In genomic region chr11:124762624-124763155, GRCh38 we compare ENCODE assay signal across 7 cellular contexts. TPM values are rescaled to one million over a fixed set of nuclear protein-coding genes. Genes with fewer than 3 reads are reported as not detected.
DNase-seq lines count a peak whose midpoint lies in the region; FAIRE-seq and TF ChIP-seq lines count a peak whose summit lies in the region.
"Had no signal": no experiment of that assay in that cellular context is flagged by ENCODE, and none has a peak within 500 bp of the region (broad histone marks: within the 10 kb centered on the region; RNA-seq: fewer than 3 reads in every experiment).

No MANE protein-coding gene starts in this region.

- CTCF ChIA-PET in endothelial cell of umbilical vein (lab: Charles Lee) = interaction anchor here (0.9 to 13.1 kb wide), 22 partner anchors 11 to 136 kb away, joined by 3 to 301 read pairs (median 10); partner anchors contain the start of genes MSANTD2, NRGN, SIAE and SPA17

- H3K27ac ChIP-seq in Karpas-422 (ENCODE audit: low read length) (no peak overlapping the region), endothelial cell of umbilical vein (ENCODE audit: insufficient read depth, low read depth, low read length) (peak overlapping the region; percentile 100), small intestine (ENCODE audit: low read depth in 1 of 2, low read length in 1 of 2) (peak overlapping the region in 1 of 2 donors; percentile 57)

- DNase-seq in NCI-H1417 (lab: John Stamatoyannopoulos, UW) (peak in 2 of 3 experiments; percentile 78), NCI-H1417 treated with DMSO at 0.1 percent for 48 hours (lab: John Stamatoyannopoulos, UW) (no peak), Karpas-422 (no peak), endothelial cell of umbilical vein (ENCODE audit: low read depth, low spot score) (no peak), small intestine (peak; percentile 40)
- DNase-seq in activated CD8-positive, alpha-beta memory T cell treated with anti-CD3 and anti-CD28 coated beads for 24 hours = no peak

- POLR2A ChIA-PET in endothelial cell of umbilical vein (lab: Charles Lee) = interaction anchor here (0.9 to 1.4 kb wide), 6 partner anchors 9 to 74 kb away, joined by 3 to 16 read pairs (median 6); no protein-coding TSS in a partner anchor

- H3K4me1 ChIP-seq in Karpas-422 (ENCODE audit: low read length) = peaks cover 24% of the 10 kb centered on the region
- peaks cover 28% of the 10 kb centered on the region for H3K4me1 ChIP-seq in endothelial cell of umbilical vein (ENCODE audit: control insufficient read depth, extremely low read depth, insufficient read depth, low read length)
- peaks cover 0 to 4% of the 10 kb centered on the region in 2 donors for H3K4me1 ChIP-seq in small intestine (ENCODE audit: control insufficient read depth in 2 of 2, insufficient read depth in 1 of 2, low read depth in 1 of 2, low read length in 1 of 2)

- TF ChIP-seq POLR2A in endothelial cell of umbilical vein (IDR thresholded peaks at IDR 0.05; ENCODE audit: low read depth, low read length) = no peak

- H3K79me2 ChIP-seq in Karpas-422 (ENCODE audit: low read length) (no peaks in the 10 kb centered on the region), endothelial cell of umbilical vein (ENCODE audit: control insufficient read depth, insufficient read depth, low read length) (peaks cover 51% of the 10 kb centered on the region)

- peak overlapping the region; percentile 45 for H3K9ac ChIP-seq in Karpas-422 (ENCODE audit: low read length)
- peak overlapping the region; percentile 98 for H3K9ac ChIP-seq in endothelial cell of umbilical vein (replicated peaks; ENCODE audit: extremely low read depth, insufficient read depth, low read length)

- FAIRE-seq in endothelial cell of umbilical vein (lab: Jason Lieb, UNC) = no peak
- no peak for FAIRE-seq in small intestine (lab: Jason Lieb, UNC)

- TF ChIP-seq CTCF in endothelial cell of umbilical vein (IDR thresholded peaks at IDR 0.05; ENCODE audit: extremely low read depth in 1 of 2, insufficient read depth in 1 of 2, low read depth in 1 of 2, low read length in 2 of 2) = peak in 1 of 2 donors; percentile 4

- no peaks in the 10 kb centered on the region for H4K20me1 ChIP-seq in Karpas-422 (ENCODE audit: insufficient read depth, low read depth, low read length)
- H4K20me1 ChIP-seq in endothelial cell of umbilical vein (replicated peaks; ENCODE audit: control insufficient read depth, extremely low read depth, insufficient read depth, low read length) = no peaks in the 10 kb centered on the region

- dilution Hi-C loops in endothelial cell of umbilical vein (cut with MboI; ENCODE audit: extremely low pct_ligation_motif_present, low sequenced_read_pairs) = no loop called here

- H3K4me3 ChIP-seq in Karpas-422 (ENCODE audit: low read length) (peak overlapping the region; percentile 59; the same call in 1 of the 2 replicates), endothelial cell of umbilical vein (replicated peaks in 1 of 3; ENCODE audit: insufficient read depth in 1 of 3, low read depth in 1 of 3, low read length in 3 of 3) (peak overlapping the region; percentile 62 to 97 (median 64)), small intestine (ENCODE audit: low read depth in 1 of 2, low read length in 2 of 2) (peak overlapping the region; percentile 55 to 60)

- no peaks in the 10 kb centered on the region for H3K36me3 ChIP-seq in Karpas-422 (ENCODE audit: insufficient read depth, low read length)
- H3K36me3 ChIP-seq in endothelial cell of umbilical vein (ENCODE audit: control insufficient read depth in 2 of 2, extremely low read depth in 1 of 2, insufficient read depth in 2 of 2, low read length in 2 of 2) = peaks cover 2 to 4% of the 10 kb centered on the region in 2 experiments
- H3K36me3 ChIP-seq in small intestine (ENCODE audit: control insufficient read depth in 2 of 2, insufficient read depth in 2 of 2, low read length in 2 of 2) = no peaks in the 10 kb centered on the region

- H3K9me3 ChIP-seq in Karpas-422 (ENCODE audit: low read length) = no peaks in the 10 kb centered on the region
- H3K9me3 ChIP-seq in endothelial cell of umbilical vein (replicated peaks; ENCODE audit: control insufficient read depth, insufficient read depth, low read length) = no peaks in the 10 kb centered on the region
- no peaks in the 10 kb centered on the region for H3K9me3 ChIP-seq in small intestine (ENCODE audit: control insufficient read depth, low read depth)

- intact Hi-C loops in endothelial cell of umbilical vein (cut with micrococcal nuclease) = loop anchor here (1.0 to 2.0 kb wide), 8 partner anchors 16 to 118 kb away; partner anchors contain the start of genes SIAE and SPA17

- H3K27me3 ChIP-seq in Karpas-422 (ENCODE audit: low read length) (no peaks in the 10 kb centered on the region), endothelial cell of umbilical vein (ENCODE audit: control insufficient read depth in 2 of 2, insufficient read depth in 2 of 2, low read length in 2 of 2) (no peaks in the 10 kb centered on the region), small intestine (ENCODE audit: control insufficient read depth in 2 of 2, insufficient read depth in 2 of 2, low read length in 2 of 2) (peaks cover 0 to 15% of the 10 kb centered on the region in 2 donors)

- no peaks in the 10 kb centered on the region for H3K9me2 ChIP-seq in Karpas-422 (replicated peaks; ENCODE audit: insufficient read depth, low read length)

- H3K4me2 ChIP-seq in Karpas-422 (ENCODE audit: low read depth, low read length, poor library complexity, severe bottlenecking) (peak overlapping the region; percentile 69), endothelial cell of umbilical vein (ENCODE audit: insufficient read depth, low read length) (peak overlapping the region; percentile 77)

- no TSS peak for BruUV-seq in endothelial cell of umbilical vein (replicated peaks; lab: Mats Ljungman, UMichigan)

- no peaks in the 10 kb centered on the region for H3K9me1 ChIP-seq in endothelial cell of umbilical vein (replicated peaks; ENCODE audit: control insufficient read depth, extremely low read depth, insufficient read depth, low read length)

- H2AFZ ChIP-seq in Karpas-422 (ENCODE audit: low read length) = no peak overlapping the region
- H2AFZ ChIP-seq in endothelial cell of umbilical vein (ENCODE audit: low read depth, low read length) = peak overlapping the region; percentile 12

- WGBS in small intestine, 3 donors = 1% methylated on average over 42 to 45 of the region's 45 CpGs

TF ChIP-seq in endothelial cell of umbilical vein, 7 proteins besides CTCF, POLR2A, EP300 and RAD21:
- TF ChIP-seq MYC (IDR thresholded peaks at IDR 0.05; ENCODE audit: low read depth, low read length) = no peak

RNA-seq across cellular contexts. Expression of gene ESAM, which starts 0.6 kb away (rescaled TPM):
- total RNA-seq in Karpas-422 (2014; rRNA removed; shearing (Covaris generic); ENCODE audit: low replicate concordance) = not detected in 2 replicates
- total RNA-seq in endothelial cell of umbilical vein = 273 and 303 TPM in 2 replicates
- polyA plus RNA-seq in endothelial cell of umbilical vein (383 and 451 TPM in 2 replicates), small intestine (10 to 100 TPM in 1 of 3 donors, 1 to 10 TPM in 1, under 1 TPM in 1; 0.67 to 38.3 (median 1.4) TPM)
- 364 and 365 TPM in 2 replicates for polyA plus RNA-seq in endothelial cell of umbilical vein (2011; cell fraction: cytosol; rRNA removed)
- polyA plus RNA-seq in endothelial cell of umbilical vein (2011; cell fraction: nucleus; rRNA removed) = 321 and 349 TPM in 2 replicates
- 148 and 187 TPM in 2 replicates for polyA plus RNA-seq in endothelial cell of umbilical vein (2012)
- polyA minus RNA-seq in endothelial cell of umbilical vein = 205 and 226 TPM in 2 replicates
- polyA minus RNA-seq in endothelial cell of umbilical vein (2011; cell fraction: cytosol; rRNA and poly(A)+ RNA removed) = 0.51 TPM
- 66.6 and 81.3 TPM in 2 replicates for polyA minus RNA-seq in endothelial cell of umbilical vein (2011; cell fraction: nucleus; rRNA and poly(A)+ RNA removed)

RNA-seq across cellular contexts. Expression of gene VSIG2, which starts 10.6 kb away (rescaled TPM):
- not detected in 2 replicates for total RNA-seq in Karpas-422 (2014; rRNA removed; shearing (Covaris generic); ENCODE audit: low replicate concordance)
- 3.6 and 7.0 TPM in 2 replicates for total RNA-seq in endothelial cell of umbilical vein
- polyA plus RNA-seq in endothelial cell of umbilical vein (0.94 and 1.2 TPM in 2 replicates), small intestine (under 1 TPM in 1 of 3 donors, not detected in 2; 0.91 TPM)
- polyA plus RNA-seq in endothelial cell of umbilical vein (2011; cell fraction: cytosol; rRNA removed) = 0.34 and 0.45 TPM in 2 replicates
- 5.8 and 9.3 TPM in 2 replicates for polyA plus RNA-seq in endothelial cell of umbilical vein (2011; cell fraction: nucleus; rRNA removed)
- polyA plus RNA-seq in endothelial cell of umbilical vein (2012) = 1.1 TPM in 2 replicates
- 0.32 and 0.49 TPM in 2 replicates for polyA minus RNA-seq in endothelial cell of umbilical vein
- not detected for polyA minus RNA-seq in endothelial cell of umbilical vein (2011; cell fraction: cytosol; rRNA and poly(A)+ RNA removed)
- polyA minus RNA-seq in endothelial cell of umbilical vein (2011; cell fraction: nucleus; rRNA and poly(A)+ RNA removed) = 0.38 and 0.63 TPM in 2 replicates
- total RNA-seq: myocyte had no signal

RNA-seq across cellular contexts. Expression of gene NRGN, which starts 22.9 kb away (rescaled TPM):
- 0.97 TPM in 1 of 2 replicates, not detected in the other for total RNA-seq in Karpas-422 (2014; rRNA removed; shearing (Covaris generic); ENCODE audit: low replicate concordance)
- total RNA-seq in endothelial cell of umbilical vein = 30.9 and 33.5 TPM in 2 replicates
- polyA plus RNA-seq in endothelial cell of umbilical vein = 29.1 and 31.5 TPM in 2 replicates
- 24.3 and 27.7 TPM in 2 replicates for polyA plus RNA-seq in endothelial cell of umbilical vein (2011; cell fraction: cytosol; rRNA removed)
- 24.0 and 26.1 TPM in 2 replicates for polyA plus RNA-seq in endothelial cell of umbilical vein (2011; cell fraction: nucleus; rRNA removed)
- polyA plus RNA-seq in endothelial cell of umbilical vein (2012) = 24.3 and 42.3 TPM in 2 replicates
- polyA minus RNA-seq in endothelial cell of umbilical vein = 7.5 and 11.0 TPM in 2 replicates
- polyA minus RNA-seq in endothelial cell of umbilical vein (2011; cell fraction: cytosol; rRNA and poly(A)+ RNA removed) = 1.3 TPM
- polyA minus RNA-seq in endothelial cell of umbilical vein (2011; cell fraction: nucleus; rRNA and poly(A)+ RNA removed) = 5.5 and 9.1 TPM in 2 replicates
- polyA plus RNA-seq in small intestine = 1 to 10 TPM in 1 of 3 donors, under 1 TPM in 1, not detected in 1; 0.67 to 6.5 TPM
- total RNA-seq: myocyte had no signal

RNA-seq across cellular contexts. Expression of gene MSANTD2, which starts 37.5 kb away (rescaled TPM):
- 5.2 and 7.6 TPM in 2 replicates for total RNA-seq in Karpas-422 (2014; rRNA removed; shearing (Covaris generic); ENCODE audit: low replicate concordance)
- 17.0 and 23.2 TPM in 2 replicates for total RNA-seq in endothelial cell of umbilical vein
- 5.5 and 5.6 TPM in 2 replicates for polyA plus RNA-seq in endothelial cell of umbilical vein
- polyA plus RNA-seq in endothelial cell of umbilical vein (2011; cell fraction: cytosol; rRNA removed) = 4.2 and 5.5 TPM in 2 replicates
- 38.7 and 39.2 TPM in 2 replicates for polyA plus RNA-seq in endothelial cell of umbilical vein (2011; cell fraction: nucleus; rRNA removed)
- polyA plus RNA-seq in endothelial cell of umbilical vein (2012) = 6.5 and 10.3 TPM in 2 replicates
- 5.5 and 7.1 TPM in 2 replicates for polyA minus RNA-seq in endothelial cell of umbilical vein
- 4.1 TPM for polyA minus RNA-seq in endothelial cell of umbilical vein (2011; cell fraction: cytosol; rRNA and poly(A)+ RNA removed)
- polyA minus RNA-seq in endothelial cell of umbilical vein (2011; cell fraction: nucleus; rRNA and poly(A)+ RNA removed) = 14.6 and 16.4 TPM in 2 replicates
- polyA plus RNA-seq in small intestine = 1 to 10 TPM; 4.4 to 6.5 (median 6.2) TPM

Comparison
In these comparisons a context has a peak if more than half of its experiments do, and no peak if none do; other contexts are left out.
1. DNase-seq: peak in NCI-H1417 (2 of 3) and small intestine (single experiment); none in NCI-H1417 treated with DMSO at 0.1 percent for 48 hours (single experiment), Karpas-422 (single experiment), endothelial cell of umbilical vein (single experiment) and activated CD8-positive, alpha-beta memory T cell treated with anti-CD3 and anti-CD28 coated beads for 24 hours (single experiment).
2. RNA of gene ESAM, which starts 0.6 kb away (total RNA-seq): 273 to 303 TPM in endothelial cell of umbilical vein; not detected in Karpas-422; every median in the first group is over 100 times any median in the second.
3. RNA of gene NRGN, which starts 22.9 kb away (total RNA-seq): 30.9 to 33.5 TPM in endothelial cell of umbilical vein; 0.97 TPM in Karpas-422; every median in the first group is over 10 times any median in the second.
4. Peak in every context shown above with its lines, with median percentiles within 50 percentile points of each other: H3K4me3 ChIP-seq.